11 cellular contexts compared by ENCODE assay signal in the genomic region with DNA sequence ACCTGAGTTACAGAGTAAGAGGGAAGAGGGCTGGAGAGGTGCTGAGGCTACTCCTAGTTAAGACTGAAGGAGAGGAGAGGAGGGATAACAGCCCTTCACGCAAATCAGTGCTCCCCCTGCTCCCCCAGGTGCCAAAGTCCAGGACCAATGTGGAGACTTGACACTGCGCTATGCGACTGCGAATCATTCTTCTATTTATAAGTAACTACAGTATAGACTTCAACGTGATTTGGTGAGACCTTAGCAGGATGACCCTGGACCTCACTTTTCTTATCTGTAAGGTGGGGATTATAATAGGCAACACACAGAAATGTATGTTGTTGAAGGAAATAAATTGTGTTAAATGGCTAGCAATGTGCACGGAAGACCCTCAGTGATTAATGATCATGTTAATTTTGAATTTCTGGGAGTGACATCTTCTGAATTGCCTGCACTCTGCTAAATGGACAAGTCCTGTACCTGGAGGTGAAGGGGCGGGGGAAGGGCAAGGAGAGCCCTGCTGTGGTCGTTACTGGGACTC. TPM values are rescaled to one million over a fixed set of nuclear protein-coding genes. Genes with fewer than 3 reads are reported as not detected.
DNase-seq lines count a peak whose midpoint lies in the region; ATAC-seq and TF ChIP-seq lines count a peak whose summit lies in the region.
"Had no signal": no experiment of that assay in that cellular context is flagged by ENCODE, and none has a peak within 500 bp of the region (broad histone marks: within the 10 kb centered on the region; RNA-seq: fewer than 3 reads in every experiment).

No MANE protein-coding gene starts in this region.

- peak; percentile 55; the same call in 1 of the 2 replicates for ATAC-seq in Panc1
- ATAC-seq in HG03439 (IDR thresholded peaks at IDR 0.05; ENCODE audit: unreplicated experiment) = no peak

- H3K27me3 ChIP-seq in Panc1 (ENCODE audit: control insufficient read depth, insufficient read depth, low read length) (peaks cover 5% of the 10 kb centered on the region), HAP-1 (ENCODE audit: low read depth) (no peaks in the 10 kb centered on the region)

- H3K36me3 Mint-ChIP-seq in Calu3 (ENCODE audit: insufficient read depth, unreplicated experiment) = peaks cover 19% of the 10 kb centered on the region

- DNase-seq in Calu3 = no peak
- no peak for DNase-seq in Panc1 (ENCODE audit: low read depth, low spot score)
- DNase-seq in fibroblast of mammary gland (ENCODE audit: low read depth) = no peak
- DNase-seq in posterior vena cava (ENCODE audit: low spot score) = peak; percentile 22
- no peak for DNase-seq in HAP-1 (ENCODE audit: low spot score in 2 of 2)
- DNase-seq in activated gamma-delta T cell (lab: John Stamatoyannopoulos, UW) = no peak
- no peak for DNase-seq in EL
- DNase-seq: HCEC 1CT had no signal

- POLR2A ChIA-PET in Panc1 (lab: Charles Lee) = interaction anchor here (0.6 kb wide), 1 partner anchor 14 kb away, joined by 8 read pairs; no protein-coding TSS in a partner anchor

- intact Hi-C loops in Calu3 (cut with micrococcal nuclease; ENCODE audit: unreplicated experiment) (no loop called here), Panc1 (cut with micrococcal nuclease; ENCODE audit: unreplicated experiment) (no loop called here), posterior vena cava (cut with DNase I) (no loop called here)

- peaks cover 13% of the 10 kb centered on the region for H3K27me3 Mint-ChIP-seq in Calu3 (ENCODE audit: unreplicated experiment)

- H3K9me3 Mint-ChIP-seq in Calu3 (ENCODE audit: low read depth, unreplicated experiment) = no peaks in the 10 kb centered on the region

- BruUV-seq in Calu3 (replicated peaks; lab: Mats Ljungman, UMichigan) (no TSS peak), Panc1 (replicated peaks; lab: Mats Ljungman, UMichigan) (no TSS peak)

- H3K4me3 ChIP-seq in Panc1 (ENCODE audit: low read depth in 2 of 2, low read length in 2 of 2) (peak overlapping the region; percentile 41 to 54), fibroblast of mammary gland (ENCODE audit: control insufficient read depth, low read depth, low read length) (peak overlapping the region; percentile 56), HAP-1 (no peak overlapping the region)

- no peak overlapping the region for H3K27ac ChIP-seq in Panc1 (ENCODE audit: low read length)

- in situ Hi-C loops in Panc1 (cut with HindIII; ENCODE audit: low pct_unique_long_range_greater_than_20kb, low sequenced_read_pairs) = no loop called here
- in situ Hi-C loops in HAP-1 (cut with MboI; ENCODE audit: low sequenced_read_pairs) = no loop called here

- TF ChIP-seq CTCF in Calu3 (IDR thresholded peaks at IDR 0.05; ENCODE audit: unreplicated experiment) (no peak), Panc1 (IDR thresholded peaks at IDR 0.05) (no peak), fibroblast of mammary gland (conservative IDR thresholded peaks at IDR 0.05; ENCODE audit: control insufficient read depth, insufficient read depth, low read depth, low read length) (no peak)

- H3K4me1 ChIP-seq in Panc1 (ENCODE audit: control insufficient read depth, insufficient read depth, low read length) = no peaks in the 10 kb centered on the region
- H3K4me1 ChIP-seq in HAP-1 = no peaks in the 10 kb centered on the region

- H3K27ac Mint-ChIP-seq in Calu3 (ENCODE audit: unreplicated experiment) = no peak overlapping the region

- peak overlapping the region; percentile 91 for H3K4me3 Mint-ChIP-seq in Calu3 (ENCODE audit: low read depth, unreplicated experiment)

- H3K9me3 ChIP-seq in Panc1 (ENCODE audit: control insufficient read depth, insufficient read depth, low read depth, low read length) (no peaks in the 10 kb centered on the region), HAP-1 (no peaks in the 10 kb centered on the region)

- H3K4me1 Mint-ChIP-seq in Calu3 (ENCODE audit: low read depth, unreplicated experiment) = no peaks in the 10 kb centered on the region

- CTCF ChIA-PET in Calu3 (lab: Charles Lee) = no interaction called here
- CTCF ChIA-PET in Panc1 (lab: Charles Lee) = no interaction called here

- no peaks in the 10 kb centered on the region for H3K36me3 ChIP-seq in Panc1 (ENCODE audit: control insufficient read depth, insufficient read depth, low read length)
- no peaks in the 10 kb centered on the region for H3K36me3 ChIP-seq in HAP-1 (replicated peaks)

RNA-seq across cellular contexts. Expression of a gene that starts 11.0 kb away (rescaled TPM):
- total RNA-seq in Calu3 (2022) = 2.3 TPM in 2 replicates
- 0.26 TPM for total RNA-seq in Panc1 (2021; ENCODE audit: unreplicated experiment)
- 0.41 TPM for polyA plus RNA-seq in Panc1 (2012; ENCODE audit: insufficient read length)
- 1 to 10 TPM; 2.4 to 4.0 TPM for total RNA-seq in posterior vena cava
- total RNA-seq: left lobe of liver had no signal
- polyA plus RNA-seq: esophagus had no signal
